Comparison of ENCODE assay signal across 2 cellular contexts in the genomic region with DNA sequence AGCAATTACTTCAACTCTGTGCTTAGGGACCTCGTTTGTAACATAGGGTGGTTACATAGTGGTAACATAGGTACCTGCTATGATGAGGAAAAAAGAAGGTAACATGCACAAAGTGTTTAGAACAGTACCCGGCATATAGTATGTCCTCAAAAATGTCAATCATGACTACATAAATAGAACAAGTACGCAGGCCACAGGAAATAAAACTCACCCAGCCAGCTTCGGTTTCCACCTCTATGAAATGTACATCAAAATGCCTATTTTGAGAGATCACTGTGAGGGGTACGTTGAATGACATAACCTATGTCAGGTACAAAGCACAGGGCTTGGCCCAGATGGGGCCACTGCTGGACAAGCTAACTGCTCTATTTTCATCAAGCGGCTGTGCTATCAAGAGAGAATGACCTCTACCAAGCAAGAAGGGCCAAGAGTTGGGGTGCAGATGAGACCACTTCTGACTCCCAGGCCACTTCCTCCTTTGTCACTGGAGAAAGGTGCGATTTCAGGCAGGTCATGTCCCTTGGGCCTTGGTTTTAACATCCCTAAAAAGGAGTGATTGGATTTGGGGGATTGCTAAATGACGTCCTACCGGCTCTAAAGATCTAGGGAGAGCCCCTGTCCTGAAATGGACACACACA.
TF ChIP-seq lines count a peak whose summit lies in the region.

No MANE protein-coding gene starts in this region.

TF ChIP-seq in GM12878, 131 proteins besides CTCF, POLR2A, EP300 and RAD21 (continues in another document):
- TF ChIP-seq EED (IDR thresholded peaks at IDR 0.05; ENCODE audit: low read depth) (0 out of 2 replicates have a peak, but pooled peaks have one; percentile 41), RELA (IDR thresholded peaks at IDR 0.05; ENCODE audit: borderline replicate concordance, partially characterized antibody) (no peak), KAT2A (conservative IDR thresholded peaks at IDR 0.05; ENCODE audit: control insufficient read depth, low read depth, low read length) (no peak), SUZ12 (IDR thresholded peaks at IDR 0.05; ENCODE audit: unreplicated experiment) (no peak), ASH2L (IDR thresholded peaks at IDR 0.05; ENCODE audit: borderline replicate concordance, low read depth) (no peak), MYC (IDR thresholded peaks at IDR 0.05; ENCODE audit: insufficient read depth, insufficient read length, insufficient replicate concordance, low read length, severe bottlenecking) (no peak), ZSCAN29 (IDR thresholded peaks at IDR 0.05) (no peak), TAF1 (IDR thresholded peaks at IDR 0.05; ENCODE audit: borderline replicate concordance, low read depth, low read length) (no peak), PAX5 (IDR thresholded peaks at IDR 0.05; ENCODE audit: borderline replicate concordance, low read depth, low read length) (no peak), TCF7 (IDR thresholded peaks at IDR 0.05; ENCODE audit: borderline replicate concordance) (0 out of 2 replicates have a peak, but pooled peaks have one; percentile 13), MXI1 (IDR thresholded peaks at IDR 0.05; ENCODE audit: low read depth, low read length) (no peak), CEBPZ (IDR thresholded peaks at IDR 0.05; ENCODE audit: low read depth, low read length) (no peak), HDGF (IDR thresholded peaks at IDR 0.05) (no peak), SP1 (IDR thresholded peaks at IDR 0.05; ENCODE audit: low read depth, low read length) (peak; percentile 8), NFXL1 (IDR thresholded peaks at IDR 0.05; ENCODE audit: borderline replicate concordance) (no peak), BCL11A (IDR thresholded peaks at IDR 0.05; ENCODE audit: low read depth, low read length) (peak; percentile 1; the same call in 1 of the 2 replicates), CREM (IDR thresholded peaks at IDR 0.05; ENCODE audit: low read depth) (peak; percentile 73)
- TF ChIP-seq, protein P1, sequence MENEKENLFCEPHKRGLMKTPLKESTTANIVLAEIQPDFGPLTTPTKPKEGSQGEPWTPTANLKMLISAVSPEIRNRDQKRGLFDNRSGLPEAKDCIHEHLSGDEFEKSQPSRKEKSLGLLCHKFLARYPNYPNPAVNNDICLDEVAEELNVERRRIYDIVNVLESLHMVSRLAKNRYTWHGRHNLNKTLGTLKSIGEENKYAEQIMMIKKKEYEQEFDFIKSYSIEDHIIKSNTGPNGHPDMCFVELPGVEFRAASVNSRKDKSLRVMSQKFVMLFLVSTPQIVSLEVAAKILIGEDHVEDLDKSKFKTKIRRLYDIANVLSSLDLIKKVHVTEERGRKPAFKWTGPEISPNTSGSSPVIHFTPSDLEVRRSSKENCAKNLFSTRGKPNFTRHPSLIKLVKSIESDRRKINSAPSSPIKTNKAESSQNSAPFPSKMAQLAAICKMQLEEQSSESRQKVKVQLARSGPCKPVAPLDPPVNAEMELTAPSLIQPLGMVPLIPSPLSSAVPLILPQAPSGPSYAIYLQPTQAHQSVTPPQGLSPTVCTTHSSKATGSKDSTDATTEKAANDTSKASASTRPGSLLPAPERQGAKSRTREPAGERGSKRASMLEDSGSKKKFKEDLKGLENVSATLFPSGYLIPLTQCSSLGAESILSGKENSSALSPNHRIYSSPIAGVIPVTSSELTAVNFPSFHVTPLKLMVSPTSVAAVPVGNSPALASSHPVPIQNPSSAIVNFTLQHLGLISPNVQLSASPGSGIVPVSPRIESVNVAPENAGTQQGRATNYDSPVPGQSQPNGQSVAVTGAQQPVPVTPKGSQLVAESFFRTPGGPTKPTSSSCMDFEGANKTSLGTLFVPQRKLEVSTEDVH (IDR thresholded peaks at IDR 0.05; ENCODE audit: low read depth, partially characterized antibody): no peak
- TF ChIP-seq, protein P2, sequence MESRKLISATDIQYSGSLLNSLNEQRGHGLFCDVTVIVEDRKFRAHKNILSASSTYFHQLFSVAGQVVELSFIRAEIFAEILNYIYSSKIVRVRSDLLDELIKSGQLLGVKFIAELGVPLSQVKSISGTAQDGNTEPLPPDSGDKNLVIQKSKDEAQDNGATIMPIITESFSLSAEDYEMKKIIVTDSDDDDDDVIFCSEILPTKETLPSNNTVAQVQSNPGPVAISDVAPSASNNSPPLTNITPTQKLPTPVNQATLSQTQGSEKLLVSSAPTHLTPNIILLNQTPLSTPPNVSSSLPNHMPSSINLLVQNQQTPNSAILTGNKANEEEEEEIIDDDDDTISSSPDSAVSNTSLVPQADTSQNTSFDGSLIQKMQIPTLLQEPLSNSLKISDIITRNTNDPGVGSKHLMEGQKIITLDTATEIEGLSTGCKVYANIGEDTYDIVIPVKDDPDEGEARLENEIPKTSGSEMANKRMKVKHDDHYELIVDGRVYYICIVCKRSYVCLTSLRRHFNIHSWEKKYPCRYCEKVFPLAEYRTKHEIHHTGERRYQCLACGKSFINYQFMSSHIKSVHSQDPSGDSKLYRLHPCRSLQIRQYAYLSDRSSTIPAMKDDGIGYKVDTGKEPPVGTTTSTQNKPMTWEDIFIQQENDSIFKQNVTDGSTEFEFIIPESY (IDR thresholded peaks at IDR 0.05): no peak
- TF ChIP-seq, protein P3, sequence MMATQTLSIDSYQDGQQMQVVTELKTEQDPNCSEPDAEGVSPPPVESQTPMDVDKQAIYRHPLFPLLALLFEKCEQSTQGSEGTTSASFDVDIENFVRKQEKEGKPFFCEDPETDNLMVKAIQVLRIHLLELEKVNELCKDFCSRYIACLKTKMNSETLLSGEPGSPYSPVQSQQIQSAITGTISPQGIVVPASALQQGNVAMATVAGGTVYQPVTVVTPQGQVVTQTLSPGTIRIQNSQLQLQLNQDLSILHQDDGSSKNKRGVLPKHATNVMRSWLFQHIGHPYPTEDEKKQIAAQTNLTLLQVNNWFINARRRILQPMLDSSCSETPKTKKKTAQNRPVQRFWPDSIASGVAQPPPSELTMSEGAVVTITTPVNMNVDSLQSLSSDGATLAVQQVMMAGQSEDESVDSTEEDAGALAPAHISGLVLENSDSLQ (IDR thresholded peaks at IDR 0.05): peak; percentile 75

TF ChIP-seq in SK-N-SH, 30 proteins besides CTCF, POLR2A, EP300 and RAD21:
- TF ChIP-seq, protein P4, sequence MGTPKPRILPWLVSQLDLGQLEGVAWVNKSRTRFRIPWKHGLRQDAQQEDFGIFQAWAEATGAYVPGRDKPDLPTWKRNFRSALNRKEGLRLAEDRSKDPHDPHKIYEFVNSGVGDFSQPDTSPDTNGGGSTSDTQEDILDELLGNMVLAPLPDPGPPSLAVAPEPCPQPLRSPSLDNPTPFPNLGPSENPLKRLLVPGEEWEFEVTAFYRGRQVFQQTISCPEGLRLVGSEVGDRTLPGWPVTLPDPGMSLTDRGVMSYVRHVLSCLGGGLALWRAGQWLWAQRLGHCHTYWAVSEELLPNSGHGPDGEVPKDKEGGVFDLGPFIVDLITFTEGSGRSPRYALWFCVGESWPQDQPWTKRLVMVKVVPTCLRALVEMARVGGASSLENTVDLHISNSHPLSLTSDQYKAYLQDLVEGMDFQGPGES (IDR thresholded peaks at IDR 0.05; ENCODE audit: low read depth, low read length): no peak
- TF ChIP-seq MXI1 (IDR thresholded peaks at IDR 0.05; ENCODE audit: low read depth, low read length) (no peak), JUND (IDR thresholded peaks at IDR 0.05) (no peak), ELF1 (IDR thresholded peaks at IDR 0.05) (no peak), RFX5 (IDR thresholded peaks at IDR 0.05; ENCODE audit: low read length) (no peak), MEF2A (IDR thresholded peaks at IDR 0.05; ENCODE audit: borderline replicate concordance, low read depth) (no peak), USF1 (IDR thresholded peaks at IDR 0.05; ENCODE audit: borderline replicate concordance, low read depth) (no peak), EZH2phosphoT487 (IDR thresholded peaks at IDR 0.05; ENCODE audit: borderline replicate concordance, low read depth) (no peak), GABPA (IDR thresholded peaks at IDR 0.05; ENCODE audit: low read depth) (no peak), YY1 (IDR thresholded peaks at IDR 0.05; ENCODE audit: low read depth) (no peak), RXRA (IDR thresholded peaks at IDR 0.05; ENCODE audit: borderline replicate concordance, low read depth) (no peak), NRF1 (IDR thresholded peaks at IDR 0.05; ENCODE audit: low read depth, low read length) (no peak), GATA2 (CRISPR knock-in tag; IDR thresholded peaks at IDR 0.05) (no peak), CHD2 (IDR thresholded peaks at IDR 0.05; ENCODE audit: low read length, partially characterized antibody) (no peak), SIN3A (IDR thresholded peaks at IDR 0.05; ENCODE audit: borderline replicate concordance, low read depth, low read length) (no peak)
- TF ChIP-seq, protein P5, sequence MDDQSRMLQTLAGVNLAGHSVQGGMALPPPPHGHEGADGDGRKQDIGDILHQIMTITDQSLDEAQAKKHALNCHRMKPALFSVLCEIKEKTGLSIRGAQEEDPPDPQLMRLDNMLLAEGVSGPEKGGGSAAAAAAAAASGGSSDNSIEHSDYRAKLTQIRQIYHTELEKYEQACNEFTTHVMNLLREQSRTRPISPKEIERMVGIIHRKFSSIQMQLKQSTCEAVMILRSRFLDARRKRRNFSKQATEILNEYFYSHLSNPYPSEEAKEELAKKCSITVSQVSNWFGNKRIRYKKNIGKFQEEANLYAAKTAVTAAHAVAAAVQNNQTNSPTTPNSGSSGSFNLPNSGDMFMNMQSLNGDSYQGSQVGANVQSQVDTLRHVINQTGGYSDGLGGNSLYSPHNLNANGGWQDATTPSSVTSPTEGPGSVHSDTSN (IDR thresholded peaks at IDR 0.05): no peak
- TF ChIP-seq, protein P6, sequence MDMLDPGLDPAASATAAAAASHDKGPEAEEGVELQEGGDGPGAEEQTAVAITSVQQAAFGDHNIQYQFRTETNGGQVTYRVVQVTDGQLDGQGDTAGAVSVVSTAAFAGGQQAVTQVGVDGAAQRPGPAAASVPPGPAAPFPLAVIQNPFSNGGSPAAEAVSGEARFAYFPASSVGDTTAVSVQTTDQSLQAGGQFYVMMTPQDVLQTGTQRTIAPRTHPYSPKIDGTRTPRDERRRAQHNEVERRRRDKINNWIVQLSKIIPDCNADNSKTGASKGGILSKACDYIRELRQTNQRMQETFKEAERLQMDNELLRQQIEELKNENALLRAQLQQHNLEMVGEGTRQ (IDR thresholded peaks at IDR 0.05; ENCODE audit: borderline replicate concordance, low read depth, low read length): no peak
TF ChIP-seq in SK-N-SH: peak in this region for 0.
